ENCODE assay signal across 8 cellular contexts in genomic region chr3:88057650-88058321, GRCh38. TPM values are rescaled to one million over a fixed set of nuclear protein-coding genes. Genes with fewer than 3 reads are reported as not detected.
A peak's percentile ranks its signal among the peaks of the same experiment; 100 is the strongest.
DNase-seq lines count a peak whose midpoint lies in the region; ATAC-seq and TF ChIP-seq lines count a peak whose summit lies in the region.

No MANE protein-coding gene starts in this region.

- peak overlapping the region; percentile 92 for H3K27ac Mint-ChIP-seq in activated CD4-positive, alpha-beta T cell treated with anti-CD3 and anti-CD28 coated beads for 36 hours

- intact Hi-C loops in activated CD4-positive, alpha-beta T cell treated with anti-CD3 and anti-CD28 coated beads for 36 hours (cut with DNase I, micrococcal nuclease): loop anchor here in 1 of 2 experiments (5.0 kb wide), 2 partner anchors 55 to 830 kb away; partner anchors contain the start of gene CHMP2B

- peaks cover 24% of the 10 kb centered on the region for H3K36me3 ChIP-seq in neutrophil

- TF ChIP-seq CTCF in RWPE1 (conservative IDR thresholded peaks at IDR 0.05; ENCODE audit: low read depth) (peak; percentile 56), epithelial cell of esophagus (IDR thresholded peaks at IDR 0.05; ENCODE audit: insufficient read depth, low read depth, low read length, missing control alignments) (no peak), neutrophil (IDR thresholded peaks at IDR 0.05) (no peak)

- H3K4me1 ChIP-seq in neutrophil (ENCODE audit: control insufficient read depth in 1 of 2, insufficient read depth in 1 of 2, low read depth in 1 of 2, low read length in 1 of 2): peaks cover 41 to 44% of the 10 kb centered on the region in 2 experiments

- no peaks in the 10 kb centered on the region for H3K27me3 ChIP-seq in neutrophil

- peak overlapping the region; percentile 69 for H3K4me3 ChIP-seq in epithelial cell of esophagus (ENCODE audit: low read length)
- H3K4me3 ChIP-seq in neutrophil (ENCODE audit: low read depth in 1 of 2, low read length in 1 of 2): peak overlapping the region; percentile 87 to 94

- peaks cover 45% of the 10 kb centered on the region for H3K4me1 Mint-ChIP-seq in activated CD4-positive, alpha-beta T cell treated with anti-CD3 and anti-CD28 coated beads for 36 hours

- no peak for DNase-seq in activated CD4-positive, alpha-beta T cell treated with anti-CD3 and anti-CD28 coated beads for 36 hours
- DNase-seq in activated CD4-positive, alpha-beta T cell treated with anti-CD3 and anti-CD28 coated beads, Interleukin-2, amount 50 U/mL, for 1 hour: no peak
- DNase-seq in RWPE1 (ENCODE audit: low spot score): no peak
- DNase-seq in epithelial cell of esophagus (ENCODE audit: low read depth): peak; percentile 17
- DNase-seq in NCI-H1694 (lab: John Stamatoyannopoulos, UW): no peak
- no peak for DNase-seq in activated gamma-delta T cell (lab: John Stamatoyannopoulos, UW)

- H3K27ac ChIP-seq in RWPE1 (peak overlapping the region; percentile 96), neutrophil (peak overlapping the region; percentile 96)

- CTCF ChIA-PET in activated CD4-positive, alpha-beta T cell treated with anti-CD3 and anti-CD28 coated beads for 36 hours (lab: Charles Lee): interaction anchor here (1.3 kb wide), 1 partner anchor 26 kb away, joined by 3 read pairs; no protein-coding TSS in a partner anchor
- CTCF ChIA-PET in RWPE1 (lab: Yijun Ruan, JAX): interaction anchor here (0.7 kb wide), 1 partner anchor 164 kb away, joined by 3 read pairs; no protein-coding TSS in a partner anchor

- H3K27me3 Mint-ChIP-seq in activated CD4-positive, alpha-beta T cell treated with anti-CD3 and anti-CD28 coated beads for 36 hours: no peaks in the 10 kb centered on the region

- H3K36me3 Mint-ChIP-seq in activated CD4-positive, alpha-beta T cell treated with anti-CD3 and anti-CD28 coated beads for 36 hours (ENCODE audit: low read depth): peaks cover 41% of the 10 kb centered on the region

- ATAC-seq in activated CD4-positive, alpha-beta T cell treated with anti-CD3 and anti-CD28 coated beads for 36 hours: no peak
- ATAC-seq in HG02623 (IDR thresholded peaks at IDR 0.05; ENCODE audit: unreplicated experiment): no peak

- POLR2A ChIA-PET in activated CD4-positive, alpha-beta T cell treated with anti-CD3 and anti-CD28 coated beads for 36 hours (lab: Charles Lee): interaction anchor here (0.6 to 2.0 kb wide), 2 partner anchors 91 to 92 kb away, joined by 3 to 15 read pairs; partner anchors contain the start of gene C3orf38
- POLR2A ChIA-PET in RWPE1 (lab: Yijun Ruan, JAX; ENCODE audit: low non-redundant PET): no interaction called here

- H3K9me3 Mint-ChIP-seq in activated CD4-positive, alpha-beta T cell treated with anti-CD3 and anti-CD28 coated beads for 36 hours (ENCODE audit: low read depth): no peaks in the 10 kb centered on the region

- peak overlapping the region; percentile 94 for H3K4me3 Mint-ChIP-seq in activated CD4-positive, alpha-beta T cell treated with anti-CD3 and anti-CD28 coated beads for 36 hours

- no peaks in the 10 kb centered on the region for H3K9me3 ChIP-seq in neutrophil

RNA-seq across cellular contexts. Expression of gene CGGBP1, which starts 1.0 kb away (rescaled TPM):
- total RNA-seq in activated CD4-positive, alpha-beta T cell treated with anti-CD3 and anti-CD28 coated beads for 36 hours: 10 to 100 TPM; 85.4 to 95.5 TPM

RNA-seq across cellular contexts. Expression of gene ZNF654, which starts 1.3 kb away (rescaled TPM):
- 10 to 100 TPM; 21.3 to 28.9 TPM for total RNA-seq in activated CD4-positive, alpha-beta T cell treated with anti-CD3 and anti-CD28 coated beads for 36 hours
